In the genomic region with DNA sequence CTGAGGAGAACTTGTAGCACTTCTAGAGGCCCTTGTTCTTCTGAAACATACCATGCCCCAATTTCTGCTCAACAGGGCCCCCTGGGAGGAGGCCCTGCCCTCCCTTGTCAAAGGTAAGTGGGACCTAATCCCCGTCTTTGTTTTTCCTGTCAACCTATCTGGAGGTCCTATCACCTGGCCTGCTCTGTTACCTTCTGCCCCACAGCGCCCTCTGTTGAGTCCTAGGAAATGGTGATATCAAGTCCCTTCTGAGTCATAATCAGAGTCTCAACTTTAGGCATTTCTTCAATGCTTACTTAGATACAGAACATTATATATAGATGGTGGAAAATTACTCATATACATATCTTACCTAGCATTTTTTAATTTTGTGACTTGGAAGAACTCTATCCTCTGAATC, we compare ENCODE assay signal across 1 cellular context.
TF ChIP-seq lines count a peak whose summit lies in the region.

No MANE protein-coding gene starts in this region.

TF ChIP-seq in K562, 482 proteins besides CTCF, POLR2A, EP300 and RAD21 (continued from another document):
- TF ChIP-seq, protein P1, sequence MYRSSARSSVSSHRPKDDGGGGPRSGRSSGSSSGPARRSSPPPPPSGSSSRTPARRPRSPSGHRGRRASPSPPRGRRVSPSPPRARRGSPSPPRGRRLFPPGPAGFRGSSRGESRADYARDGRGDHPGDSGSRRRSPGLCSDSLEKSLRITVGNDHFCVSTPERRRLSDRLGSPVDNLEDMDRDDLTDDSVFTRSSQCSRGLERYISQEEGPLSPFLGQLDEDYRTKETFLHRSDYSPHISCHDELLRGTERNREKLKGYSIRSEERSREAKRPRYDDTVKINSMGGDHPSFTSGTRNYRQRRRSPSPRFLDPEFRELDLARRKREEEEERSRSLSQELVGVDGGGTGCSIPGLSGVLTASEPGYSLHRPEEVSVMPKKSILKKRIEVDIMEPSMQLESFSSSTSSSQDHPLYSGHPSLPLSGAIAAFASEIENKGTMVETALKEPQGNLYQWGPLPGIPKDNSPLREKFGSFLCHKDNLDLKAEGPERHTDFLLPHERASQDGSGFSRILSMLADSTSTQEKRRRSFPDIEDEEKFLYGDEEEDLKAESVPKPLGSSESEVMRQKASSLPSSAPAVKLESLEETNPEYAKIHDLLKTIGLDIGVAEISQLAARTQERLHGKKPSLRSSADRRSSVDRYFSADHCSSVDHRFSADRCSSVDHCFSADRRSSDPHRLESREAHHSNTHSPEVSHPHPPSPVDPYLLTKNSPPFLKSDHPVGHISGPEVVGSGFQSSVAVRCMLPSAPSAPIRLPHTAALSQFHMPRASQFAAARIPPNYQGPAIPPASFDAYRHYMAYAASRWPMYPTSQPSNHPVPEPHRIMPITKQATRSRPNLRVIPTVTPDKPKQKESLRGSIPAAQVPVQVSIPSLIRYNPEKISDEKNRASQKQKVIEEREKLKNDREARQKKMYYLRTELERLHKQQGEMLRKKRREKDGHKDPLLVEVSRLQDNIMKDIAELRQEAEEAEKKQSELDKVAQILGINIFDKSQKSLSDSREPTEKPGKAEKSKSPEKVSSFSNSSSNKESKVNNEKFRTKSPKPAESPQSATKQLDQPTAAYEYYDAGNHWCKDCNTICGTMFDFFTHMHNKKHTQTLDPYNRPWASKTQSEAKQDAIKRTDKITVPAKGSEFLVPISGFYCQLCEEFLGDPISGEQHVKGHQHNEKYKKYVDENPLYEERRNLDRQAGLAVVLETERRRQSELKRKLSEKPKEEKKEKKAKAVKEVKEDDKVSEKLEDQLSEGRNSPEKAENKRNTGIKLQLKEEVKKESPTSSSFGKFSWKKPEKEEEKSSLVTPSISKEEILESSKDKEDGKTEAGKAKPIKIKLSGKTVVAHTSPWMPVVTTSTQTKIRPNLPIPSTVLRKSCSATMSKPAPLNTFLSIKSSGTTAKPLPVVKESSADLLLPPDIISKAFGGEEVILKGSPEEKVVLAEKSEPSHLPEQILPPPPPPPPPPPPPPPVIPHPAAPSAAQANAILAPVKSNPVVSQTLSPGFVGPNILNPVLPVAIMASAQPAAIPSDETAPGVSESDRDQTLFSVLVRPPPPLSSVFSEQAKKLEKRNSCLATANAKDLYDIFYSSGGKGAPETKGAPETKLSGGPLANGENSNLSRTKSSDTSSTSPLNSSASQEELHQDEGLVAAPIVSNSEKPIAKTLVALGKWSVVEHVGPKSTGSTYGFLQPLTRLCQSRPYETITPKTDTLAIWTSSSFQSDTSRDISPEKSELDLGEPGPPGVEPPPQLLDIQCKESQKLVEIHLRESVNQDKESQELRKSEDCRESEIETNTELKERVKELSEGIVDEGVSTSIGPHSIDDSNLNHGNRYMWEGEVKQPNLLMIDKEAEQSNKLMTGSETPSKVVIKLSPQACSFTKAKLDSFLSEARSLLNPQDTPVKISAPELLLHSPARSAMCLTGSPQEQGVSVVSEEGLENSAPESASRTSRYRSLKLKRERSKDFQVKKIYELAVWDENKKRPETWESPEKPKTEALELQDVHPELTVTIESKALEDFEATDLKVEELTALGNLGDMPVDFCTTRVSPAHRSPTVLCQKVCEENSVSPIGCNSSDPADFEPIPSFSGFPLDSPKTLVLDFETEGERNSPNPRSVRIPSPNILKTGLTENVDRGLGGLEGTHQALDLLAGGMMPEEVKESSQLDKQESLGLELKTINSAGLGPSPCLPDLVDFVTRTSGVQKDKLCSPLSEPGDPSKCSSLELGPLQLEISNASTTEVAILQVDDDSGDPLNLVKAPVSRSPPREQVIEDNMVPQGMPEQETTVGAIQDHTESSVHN (IDR thresholded peaks at IDR 0.05; ENCODE audit: borderline replicate concordance in 1 of 2, low read depth in 1 of 2), result no peak
- no peak for TF ChIP-seq SMAD2 (IDR thresholded peaks at IDR 0.05; ENCODE audit: low read depth, low read length)
- TF ChIP-seq, protein P2, sequence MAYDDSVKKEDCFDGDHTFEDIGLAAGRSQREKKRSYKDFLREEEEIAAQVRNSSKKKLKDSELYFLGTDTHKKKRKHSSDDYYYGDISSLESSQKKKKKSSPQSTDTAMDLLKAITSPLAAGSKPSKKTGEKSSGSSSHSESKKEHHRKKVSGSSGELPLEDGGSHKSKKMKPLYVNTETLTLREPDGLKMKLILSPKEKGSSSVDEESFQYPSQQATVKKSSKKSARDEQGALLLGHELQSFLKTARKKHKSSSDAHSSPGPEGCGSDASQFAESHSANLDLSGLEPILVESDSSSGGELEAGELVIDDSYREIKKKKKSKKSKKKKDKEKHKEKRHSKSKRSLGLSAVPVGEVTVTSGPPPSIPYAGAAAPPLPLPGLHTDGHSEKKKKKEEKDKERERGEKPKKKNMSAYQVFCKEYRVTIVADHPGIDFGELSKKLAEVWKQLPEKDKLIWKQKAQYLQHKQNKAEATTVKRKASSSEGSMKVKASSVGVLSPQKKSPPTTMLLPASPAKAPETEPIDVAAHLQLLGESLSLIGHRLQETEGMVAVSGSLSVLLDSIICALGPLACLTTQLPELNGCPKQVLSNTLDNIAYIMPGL (CRISPR knock-in tag; IDR thresholded peaks at IDR 0.05), result no peak
- TF ChIP-seq SMARCA4 (IDR thresholded peaks at IDR 0.05), result no peak
- TF ChIP-seq MEIS2 (IDR thresholded peaks at IDR 0.05; ENCODE audit: partially characterized antibody), result no peak
- no peak for TF ChIP-seq JUND (IDR thresholded peaks at IDR 0.05; ENCODE audit: borderline replicate concordance, low read depth, low read length)
- TF ChIP-seq JUND (tag; IDR thresholded peaks at IDR 0.05; ENCODE audit: borderline replicate concordance, low read depth, low read length), result peak; percentile 13; the same call in 1 of the 3 replicates
- TF ChIP-seq TEAD1 (CRISPR knock-in tag; IDR thresholded peaks at IDR 0.05), result no peak
- no peak for TF ChIP-seq NFXL1 (CRISPR knock-in tag; IDR thresholded peaks at IDR 0.05)
- 0 out of 2 replicates have a peak, but pooled peaks have one; percentile 16 for TF ChIP-seq SMC3 (conservative IDR thresholded peaks at IDR 0.05; ENCODE audit: insufficient read depth, low read depth, low read length)
- no peak for TF ChIP-seq NR4A1 (CRISPR knock-in tag; IDR thresholded peaks at IDR 0.05)
- TF ChIP-seq NR4A1 (tag; IDR thresholded peaks at IDR 0.05), result no peak
- TF ChIP-seq, protein P3, sequence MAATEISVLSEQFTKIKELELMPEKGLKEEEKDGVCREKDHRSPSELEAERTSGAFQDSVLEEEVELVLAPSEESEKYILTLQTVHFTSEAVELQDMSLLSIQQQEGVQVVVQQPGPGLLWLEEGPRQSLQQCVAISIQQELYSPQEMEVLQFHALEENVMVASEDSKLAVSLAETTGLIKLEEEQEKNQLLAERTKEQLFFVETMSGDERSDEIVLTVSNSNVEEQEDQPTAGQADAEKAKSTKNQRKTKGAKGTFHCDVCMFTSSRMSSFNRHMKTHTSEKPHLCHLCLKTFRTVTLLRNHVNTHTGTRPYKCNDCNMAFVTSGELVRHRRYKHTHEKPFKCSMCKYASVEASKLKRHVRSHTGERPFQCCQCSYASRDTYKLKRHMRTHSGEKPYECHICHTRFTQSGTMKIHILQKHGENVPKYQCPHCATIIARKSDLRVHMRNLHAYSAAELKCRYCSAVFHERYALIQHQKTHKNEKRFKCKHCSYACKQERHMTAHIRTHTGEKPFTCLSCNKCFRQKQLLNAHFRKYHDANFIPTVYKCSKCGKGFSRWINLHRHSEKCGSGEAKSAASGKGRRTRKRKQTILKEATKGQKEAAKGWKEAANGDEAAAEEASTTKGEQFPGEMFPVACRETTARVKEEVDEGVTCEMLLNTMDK (IDR thresholded peaks at IDR 0.05; ENCODE audit: borderline replicate concordance, insufficient read depth, low read depth, low read length, poor library complexity, severe bottlenecking), result no peak
- TF ChIP-seq, protein P4, sequence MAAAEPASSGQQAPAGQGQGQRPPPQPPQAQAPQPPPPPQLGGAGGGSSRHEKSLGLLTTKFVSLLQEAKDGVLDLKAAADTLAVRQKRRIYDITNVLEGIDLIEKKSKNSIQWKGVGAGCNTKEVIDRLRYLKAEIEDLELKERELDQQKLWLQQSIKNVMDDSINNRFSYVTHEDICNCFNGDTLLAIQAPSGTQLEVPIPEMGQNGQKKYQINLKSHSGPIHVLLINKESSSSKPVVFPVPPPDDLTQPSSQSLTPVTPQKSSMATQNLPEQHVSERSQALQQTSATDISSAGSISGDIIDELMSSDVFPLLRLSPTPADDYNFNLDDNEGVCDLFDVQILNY (CRISPR knock-in tag; IDR thresholded peaks at IDR 0.05), result no peak
